ENCODE assay signal across 8 cellular contexts in the genomic region with DNA sequence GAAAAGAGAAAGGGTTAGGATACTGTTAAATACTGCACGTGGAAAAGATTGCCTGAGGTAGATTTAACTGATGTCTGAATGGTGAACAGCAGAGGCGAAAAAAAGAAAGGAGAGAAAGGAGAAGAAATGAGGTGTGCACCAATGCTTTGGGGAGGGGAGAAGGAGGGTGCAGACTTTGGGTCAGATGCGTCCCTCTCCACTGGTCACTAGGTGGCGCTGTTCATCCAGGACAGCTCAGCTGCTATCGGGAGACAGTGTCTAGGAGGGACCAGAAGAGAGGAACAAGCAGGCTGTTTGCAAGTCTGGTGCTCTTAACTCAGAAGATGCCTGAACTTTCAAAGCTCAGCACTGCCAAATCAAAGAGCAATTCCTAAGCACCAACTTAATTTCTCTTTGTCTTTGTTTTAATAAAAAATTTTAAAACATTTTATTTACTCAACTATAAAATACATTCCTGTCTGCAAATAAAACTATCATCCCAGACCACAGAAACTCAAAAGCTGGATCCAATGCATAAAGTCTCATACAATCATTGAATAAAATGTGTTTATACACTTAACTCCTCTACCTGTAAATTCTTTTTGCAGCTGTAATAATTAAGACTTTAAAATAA.
DNase-seq lines count a peak whose midpoint lies in the region; ATAC-seq and TF ChIP-seq lines count a peak whose summit lies in the region.

No MANE protein-coding gene starts in this region.

- ATAC-seq in GM19035 (IDR thresholded peaks at IDR 0.05; ENCODE audit: unreplicated experiment) (peak; percentile 89), HG03342 (IDR thresholded peaks at IDR 0.05; ENCODE audit: unreplicated experiment) (peak; percentile 89), mucosa of descending colon (peak; percentile 99)
- peak; percentile 98 for ATAC-seq in stimulated activated naive CD8-positive, alpha-beta T cell treated with anti-CD3 and anti-CD28 coated beads, Interleukin-15, amount 100 ng/mL, for 72 hours

- intact Hi-C loops in CD4-positive, alpha-beta memory T cell (cut with micrococcal nuclease), result loop anchor here (1.0 kb wide), 1 partner anchor 227 kb away; no protein-coding TSS in a partner anchor
- intact Hi-C loops in mucosa of descending colon (cut with DNase I, micrococcal nuclease), result loop anchor here in 1 of 2 donors (10.0 kb wide), 1 partner anchor 230 kb away; no protein-coding TSS in a partner anchor

- H3K36me3 Mint-ChIP-seq in CD4-positive, alpha-beta memory T cell, result peaks cover 0 to 7% of the 10 kb centered on the region in 2 donors

- no peak overlapping the region for H3K4me3 Mint-ChIP-seq in CD4-positive, alpha-beta memory T cell
- H3K4me3 Mint-ChIP-seq in stimulated activated naive CD8-positive, alpha-beta T cell treated with anti-CD3 and anti-CD28 coated beads, Interleukin-15, amount 100 ng/mL, for 72 hours, result no peak overlapping the region

- H3K9me3 Mint-ChIP-seq in CD4-positive, alpha-beta memory T cell, result peaks cover 0 to 10% (median 6%) of the 10 kb centered on the region in 8 donors
- H3K9me3 Mint-ChIP-seq in stimulated activated naive CD8-positive, alpha-beta T cell treated with anti-CD3 and anti-CD28 coated beads, Interleukin-15, amount 100 ng/mL, for 72 hours, result no peaks in the 10 kb centered on the region

- peaks cover 2 to 7% (median 6%) of the 10 kb centered on the region in 4 donors for H3K4me1 Mint-ChIP-seq in CD4-positive, alpha-beta memory T cell
- no peaks in the 10 kb centered on the region for H3K4me1 Mint-ChIP-seq in stimulated activated naive CD8-positive, alpha-beta T cell treated with anti-CD3 and anti-CD28 coated beads, Interleukin-15, amount 100 ng/mL, for 72 hours

- H3K4me1 ChIP-seq in CD4-positive, alpha-beta memory T cell (ENCODE audit: insufficient read depth, low read length), result peaks cover 6% of the 10 kb centered on the region
- no peaks in the 10 kb centered on the region for H3K4me1 ChIP-seq in mucosa of descending colon (ENCODE audit: low read depth)

- H3K4me3 ChIP-seq in CD4-positive, alpha-beta memory T cell (ENCODE audit: low read length in 2 of 2), result no peak overlapping the region
- H3K4me3 ChIP-seq in epithelial cell of esophagus (ENCODE audit: low read length) (no peak overlapping the region), mucosa of descending colon (no peak overlapping the region)

- POLR2A ChIA-PET in CD4-positive, alpha-beta memory T cell (lab: Charles Lee; ENCODE audit: partially characterized antibody), result interaction anchor here (1.0 kb wide), 1 partner anchor 12 kb away, joined by 3 read pairs; no protein-coding TSS in a partner anchor

- TF ChIP-seq CTCF in epithelial cell of esophagus (IDR thresholded peaks at IDR 0.05; ENCODE audit: insufficient read depth, low read depth, low read length, missing control alignments), result peak; percentile 98
- peak; percentile 68 for TF ChIP-seq CTCF in mucosa of descending colon (IDR thresholded peaks at IDR 0.05)

- DNase-seq in CD4-positive, alpha-beta memory T cell, result peak in 4 of 5 donors; percentile 5 to 26 (median 14)
- DNase-seq in NCI-H345 treated with DMSO at 0.1 percent for 48 hours (lab: John Stamatoyannopoulos, UW; ENCODE audit: unreplicated experiment) (peak; percentile 50), epithelial cell of esophagus (ENCODE audit: low read depth) (peak; percentile 85), mucosa of descending colon (peak; percentile 65 to 80 (median 78))
- peak; percentile 14 to 28 for DNase-seq in activated CD4-positive, alpha-beta T cell treated with anti-CD3 and anti-CD28 coated beads for 4 hours
- DNase-seq in stimulated activated naive CD8-positive, alpha-beta T cell treated with anti-CD3 and anti-CD28 coated beads, Interleukin-15, amount 100 ng/mL, for 72 hours, result peak; percentile 73 to 74

- H3K27me3 Mint-ChIP-seq in CD4-positive, alpha-beta memory T cell, result peaks cover 7 to 15% of the 10 kb centered on the region in 2 donors
- peaks cover 25% of the 10 kb centered on the region for H3K27me3 Mint-ChIP-seq in stimulated activated naive CD8-positive, alpha-beta T cell treated with anti-CD3 and anti-CD28 coated beads, Interleukin-15, amount 100 ng/mL, for 72 hours

- no peaks in the 10 kb centered on the region for H3K27me3 ChIP-seq in CD4-positive, alpha-beta memory T cell (ENCODE audit: insufficient read depth, low read length)

- no peak overlapping the region for H3K27ac Mint-ChIP-seq in CD4-positive, alpha-beta memory T cell
- no peak overlapping the region for H3K27ac Mint-ChIP-seq in stimulated activated naive CD8-positive, alpha-beta T cell treated with anti-CD3 and anti-CD28 coated beads, Interleukin-15, amount 100 ng/mL, for 72 hours

- no peaks in the 10 kb centered on the region for H3K36me3 ChIP-seq in CD4-positive, alpha-beta memory T cell (ENCODE audit: insufficient read depth, low read length)
- no peaks in the 10 kb centered on the region for H3K36me3 ChIP-seq in mucosa of descending colon (ENCODE audit: low read depth)

- CTCF ChIA-PET in CD4-positive, alpha-beta memory T cell (lab: Charles Lee; ENCODE audit: partially characterized antibody), result interaction anchor here (0.9 to 6.5 kb wide), 5 partner anchors 10 to 56 kb away, joined by 3 to 109 read pairs (median 7); no protein-coding TSS in a partner anchor

- H3K27ac ChIP-seq in CD4-positive, alpha-beta memory T cell (ENCODE audit: low read depth, low read length), result no peak overlapping the region

- H3K9me3 ChIP-seq in CD4-positive, alpha-beta memory T cell (ENCODE audit: control insufficient read depth in 1 of 2, low read length in 2 of 2), result no peaks in the 10 kb centered on the region
- H3K9me3 ChIP-seq in mucosa of descending colon, result no peaks in the 10 kb centered on the region

Comparison
In these comparisons a context has a peak if more than half of its experiments do, and no peak if none do; other contexts are left out.
1. DNase-seq: peak in every context shown above with its lines; median percentile 85 in epithelial cell of esophagus; 78 in mucosa of descending colon; 74 in stimulated activated naive CD8-positive, alpha-beta T cell treated with anti-CD3 and anti-CD28 coated beads, Interleukin-15, amount 100 ng/mL, for 72 hours; 50 in NCI-H345 treated with DMSO at 0.1 percent for 48 hours; 21 in activated CD4-positive, alpha-beta T cell treated with anti-CD3 and anti-CD28 coated beads for 4 hours; 14 in CD4-positive, alpha-beta memory T cell.